ENCODE assay signal across 8 cellular contexts in genomic region chr1:8427493-8427892, GRCh38.
DNase-seq lines count a peak whose midpoint lies in the region; ATAC-seq and TF ChIP-seq lines count a peak whose summit lies in the region.

No MANE protein-coding gene starts in this region.

- peak overlapping the region; percentile 12 to 70 (median 28) for H3K27ac ChIP-seq in Peyer's patch

- peak overlapping the region in 1 of 4 donors; percentile 3 for H3K4me3 ChIP-seq in Peyer's patch

- H3K9me3 Mint-ChIP-seq in immature natural killer cell, result no peaks in the 10 kb centered on the region

- H3K36me3 Mint-ChIP-seq in immature natural killer cell, result peaks cover 0 to 15% (median 0%) of the 10 kb centered on the region in 3 donors

- no peaks in the 10 kb centered on the region for H3K9me3 ChIP-seq in Peyer's patch

- no peaks in the 10 kb centered on the region for H3K27me3 ChIP-seq in Peyer's patch

- peak in 1 of 3 donors; percentile 56 for DNase-seq in Peyer's patch
- DNase-seq in immature natural killer cell, result peak; percentile 79 to 85 (median 82)
- no peak for DNase-seq in NCI-H1436 treated with DMSO at 0.1 percent for 48 hours (lab: John Stamatoyannopoulos, UW)
- no peak for DNase-seq in EL
- DNase-seq in NCI-H345 treated with DMSO at 0.1 percent for 48 hours (lab: John Stamatoyannopoulos, UW; ENCODE audit: unreplicated experiment), result no peak
- no peak for DNase-seq in ureter (ENCODE audit: low spot score)

- no peaks in the 10 kb centered on the region for H3K36me3 ChIP-seq in Peyer's patch

- H3K4me3 Mint-ChIP-seq in immature natural killer cell, result peak overlapping the region; percentile 61 to 88 (median 78)

- H3K27me3 Mint-ChIP-seq in immature natural killer cell (ENCODE audit: low read depth in 3 of 3), result peaks cover 7 to 32% (median 10%) of the 10 kb centered on the region in 3 donors

- peaks cover 0 to 34% (median 16%) of the 10 kb centered on the region in 4 donors for H3K4me1 ChIP-seq in Peyer's patch

- H3K4me1 Mint-ChIP-seq in immature natural killer cell, result peaks cover 78 to 85% of the 10 kb centered on the region in 2 donors

- no peak for TF ChIP-seq CTCF in Peyer's patch (IDR thresholded peaks at IDR 0.05)

- no peak for TF ChIP-seq POLR2A in Peyer's patch (IDR thresholded peaks at IDR 0.05)

- ATAC-seq in GM18873 (IDR thresholded peaks at IDR 0.05; ENCODE audit: low FRiP score, unreplicated experiment), result peak; percentile 47
- peak; percentile 69 for ATAC-seq in HG02852 (IDR thresholded peaks at IDR 0.05; ENCODE audit: unreplicated experiment)

- peak overlapping the region; percentile 47 to 88 (median 74) for H3K27ac Mint-ChIP-seq in immature natural killer cell

Comparison
In these comparisons a context has a peak if more than half of its experiments do, and no peak if none do; other contexts are left out.
1. DNase-seq: peak in immature natural killer cell (3 of 3); none in NCI-H1436 treated with DMSO at 0.1 percent for 48 hours (single experiment), EL (single experiment), NCI-H345 treated with DMSO at 0.1 percent for 48 hours (single experiment) and ureter (single experiment).